In genomic region chr1:17046043-17046657, GRCh38 we compare ENCODE assay signal across 9 cellular contexts. TPM values are rescaled to one million over a fixed set of nuclear protein-coding genes. Genes with fewer than 3 reads are reported as not detected.
A peak's percentile ranks its signal among the peaks of the same experiment; 100 is the strongest.
DNase-seq lines count a peak whose midpoint lies in the region; ATAC-seq, FAIRE-seq and TF ChIP-seq lines count a peak whose summit lies in the region.
"Had no signal": no experiment of that assay in that cellular context is flagged by ENCODE, and none has a peak within 500 bp of the region (broad histone marks: within the 10 kb centered on the region; RNA-seq: fewer than 3 reads in every experiment).

No MANE protein-coding gene starts in this region.

- H3K4me3 ChIP-seq in tibial nerve: peak overlapping the region in 1 of 4 donors; percentile 25
- H3K4me3 ChIP-seq: SJSA1 had no signal

- peak; percentile 15 to 38 for TF ChIP-seq EP300 in tibial nerve (IDR thresholded peaks at IDR 0.05)

- peaks cover 0 to 46% (median 11%) of the 10 kb centered on the region in 3 donors for H3K36me3 ChIP-seq in tibial nerve

- no peak for TF ChIP-seq POLR2A in tibial nerve (IDR thresholded peaks at IDR 0.05)

- DNase-seq in GM19239 (ENCODE audit: insufficient read length, low spot score) (no peak), NCI-H510A treated with DMSO at 0.1 percent for 48 hours (lab: John Stamatoyannopoulos, UW) (peak; percentile 61), kidney tubule cell (ENCODE audit: low spot score) (peak; percentile 66), tibial nerve (ENCODE audit: low spot score in 2 of 2) (no peak)
- no peak for DNase-seq in activated T-helper 2 cell treated with anti-CD3 and anti-CD28 coated beads, Interferon-gamma antibody, Interleukin-2, Interleukin-4, amounts not matched to agents 10 μg/mL and 5 μg/mL and 100 μg/mL, durations not matched to agents 14 hours and 24 hours and 36 hours (ENCODE audit: low spot score)

- intact Hi-C loops in activated T-helper 2 cell treated with anti-CD3 and anti-CD28 coated beads, Interferon-gamma antibody, Interleukin-2, Interleukin-4, amounts not matched to agents 10 μg/mL and 5 μg/mL and 100 μg/mL, durations not matched to agents 14 hours and 24 hours and 36 hours (cut with micrococcal nuclease): no loop called here

- peaks cover 0 to 34% (median 5%) of the 10 kb centered on the region in 4 donors for H3K4me1 ChIP-seq in tibial nerve
- H3K4me1 ChIP-seq: SJSA1 had no signal

- no peaks in the 10 kb centered on the region for H3K27me3 Mint-ChIP-seq in brain
- H3K27me3 Mint-ChIP-seq in activated T-helper 2 cell treated with anti-CD3 and anti-CD28 coated beads, Interferon-gamma antibody, Interleukin-2, Interleukin-4, amounts not matched to agents 10 μg/mL and 5 μg/mL and 100 μg/mL, durations not matched to agents 14 hours and 24 hours and 36 hours (ENCODE audit: low read depth): no peaks in the 10 kb centered on the region

- no peak overlapping the region for H3K27ac ChIP-seq in C4-2B
- peak overlapping the region in 2 of 4 donors; percentile 57 to 58 for H3K27ac ChIP-seq in tibial nerve
- H3K27ac ChIP-seq: SJSA1 had no signal

- no peaks in the 10 kb centered on the region for H3K27me3 ChIP-seq in tibial nerve
- H3K27me3 ChIP-seq: SJSA1 had no signal

- H3K9me3 ChIP-seq in tibial nerve: no peaks in the 10 kb centered on the region
- H3K9me3 ChIP-seq: SJSA1 had no signal

- no peaks in the 10 kb centered on the region for H3K9me3 Mint-ChIP-seq in brain
- H3K9me3 Mint-ChIP-seq in activated T-helper 2 cell treated with anti-CD3 and anti-CD28 coated beads, Interferon-gamma antibody, Interleukin-2, Interleukin-4, amounts not matched to agents 10 μg/mL and 5 μg/mL and 100 μg/mL, durations not matched to agents 14 hours and 24 hours and 36 hours: no peaks in the 10 kb centered on the region

- peak; percentile 70 for FAIRE-seq in GM19239 (lab: Jason Lieb, UNC)

- TF ChIP-seq CTCF in C4-2B (conservative IDR thresholded peaks at IDR 0.05) (peak; percentile 65), brain (conservative IDR thresholded peaks at IDR 0.05) (peak; percentile 84 to 88), tibial nerve (IDR thresholded peaks at IDR 0.05) (peak; percentile 70 to 85 (median 79))

- peak overlapping the region; percentile 57 to 96 (median 85) for H3K27ac Mint-ChIP-seq in brain
- H3K27ac Mint-ChIP-seq in activated T-helper 2 cell treated with anti-CD3 and anti-CD28 coated beads, Interferon-gamma antibody, Interleukin-2, Interleukin-4, amounts not matched to agents 10 μg/mL and 5 μg/mL and 100 μg/mL, durations not matched to agents 14 hours and 24 hours and 36 hours: no peak overlapping the region

- H3K36me3 Mint-ChIP-seq in brain: peaks cover 36% of the 10 kb centered on the region
- H3K36me3 Mint-ChIP-seq in activated T-helper 2 cell treated with anti-CD3 and anti-CD28 coated beads, Interferon-gamma antibody, Interleukin-2, Interleukin-4, amounts not matched to agents 10 μg/mL and 5 μg/mL and 100 μg/mL, durations not matched to agents 14 hours and 24 hours and 36 hours (ENCODE audit: low read depth): peaks cover 32% of the 10 kb centered on the region

- no peak for ATAC-seq in HG03342 (IDR thresholded peaks at IDR 0.05; ENCODE audit: unreplicated experiment)

- peak overlapping the region; percentile 56 to 85 (median 77) for H3K4me3 Mint-ChIP-seq in brain
- H3K4me3 Mint-ChIP-seq in activated T-helper 2 cell treated with anti-CD3 and anti-CD28 coated beads, Interferon-gamma antibody, Interleukin-2, Interleukin-4, amounts not matched to agents 10 μg/mL and 5 μg/mL and 100 μg/mL, durations not matched to agents 14 hours and 24 hours and 36 hours (ENCODE audit: low read depth): no peak overlapping the region

- peaks cover 23% of the 10 kb centered on the region for H3K4me1 Mint-ChIP-seq in brain
- H3K4me1 Mint-ChIP-seq in activated T-helper 2 cell treated with anti-CD3 and anti-CD28 coated beads, Interferon-gamma antibody, Interleukin-2, Interleukin-4, amounts not matched to agents 10 μg/mL and 5 μg/mL and 100 μg/mL, durations not matched to agents 14 hours and 24 hours and 36 hours (ENCODE audit: low read depth): peaks cover 11% of the 10 kb centered on the region

- WGBS in tibial nerve, 2 donors: 38 to 43% methylated on average over 5 of the region's 5 CpGs

RNA-seq across cellular contexts. Expression of gene SDHB, which starts 7.7 kb away (rescaled TPM):
- 131 TPM for polyA plus RNA-seq in brain (ENCODE audit: insufficient read depth, low read depth, low replicate concordance)
- 100 to 1,000 TPM in 1 of 4 donors, 10 to 100 TPM in 3; 79.6 to 130 (median 86.3) TPM for total RNA-seq in tibial nerve
- 117 and 124 TPM in 2 replicates for total RNA-seq in activated T-helper 2 cell treated with anti-CD3 and anti-CD28 coated beads, Interferon-gamma antibody, Interleukin-2, Interleukin-4, amounts not matched to agents 10 μg/mL and 5 μg/mL and 100 μg/mL, durations not matched to agents 14 hours and 24 hours and 36 hours

RNA-seq across cellular contexts. Expression of gene ATP13A2, which starts 34.4 kb away (rescaled TPM):
- polyA plus RNA-seq in brain (ENCODE audit: insufficient read depth, low read depth, low replicate concordance): 132 TPM
- total RNA-seq in tibial nerve: 10 to 100 TPM; 29.7 to 64.2 (median 42.1) TPM
- 47.6 and 50.2 TPM in 2 replicates for total RNA-seq in activated T-helper 2 cell treated with anti-CD3 and anti-CD28 coated beads, Interferon-gamma antibody, Interleukin-2, Interleukin-4, amounts not matched to agents 10 μg/mL and 5 μg/mL and 100 μg/mL, durations not matched to agents 14 hours and 24 hours and 36 hours

Comparison
In these comparisons a context has a peak if more than half of its experiments do, and no peak if none do; other contexts are left out.
1. DNase-seq: peak in NCI-H510A treated with DMSO at 0.1 percent for 48 hours (single experiment) and kidney tubule cell (single experiment); none in GM19239 (single experiment), tibial nerve (0 of 2) and activated T-helper 2 cell treated with anti-CD3 and anti-CD28 coated beads, Interferon-gamma antibody, Interleukin-2, Interleukin-4, amounts not matched to agents 10 μg/mL and 5 μg/mL and 100 μg/mL, durations not matched to agents 14 hours and 24 hours and 36 hours (single experiment).
2. Peak in every context shown above with its lines, with median percentiles within 50 percentile points of each other: CTCF ChIP-seq.